ENCODE assay signal across 32 cellular contexts in genomic region chr15:87942316-87942715, GRCh38.
"Had no signal": no experiment of that assay in that cellular context is flagged by ENCODE, and none has a peak within 500 bp of the region (broad histone marks: within the 10 kb centered on the region; RNA-seq: fewer than 3 reads in every experiment).

No MANE protein-coding gene starts in this region.

- H3K27ac Mint-ChIP-seq: activated CD4-positive, alpha-beta memory T cell treated with anti-CD3 and anti-CD28 coated beads, Interleukin-2, amount 10 ng/mL, durations not matched to agents 7 days and 5 days; activated CD4-positive, alpha-beta T cell treated with anti-CD3 and anti-CD28 coated beads, Interleukin-2, amount 10 ng/mL, durations not matched to agents 7 days and 5 days; activated naive CD4-positive, alpha-beta T cell treated with anti-CD3 and anti-CD28 coated beads for 36 hours; activated naive CD4-positive, alpha-beta T cell treated with anti-CD3 and anti-CD28 coated beads, Interleukin-2, amount 50 U/mL, for 24 hours; activated naive CD8-positive, alpha-beta T cell treated with anti-CD3 and anti-CD28 coated beads for 36 hours; activated naive CD8-positive, alpha-beta T cell treated with anti-CD3 and anti-CD28 coated beads, Interleukin-2, amount 50 U/mL, for 24 hours; activated T-helper 1 cell treated with anti-CD3 and anti-CD28 coated beads, Interleukin-12 subunit alpha, Interleukin-12 subunit beta, Interleukin-2, Interleukin-4 antibody, amounts not matched to agents 30 ng/mL and 10 ng/mL and 1 ng/mL, durations not matched to agents 14 hours and 24 hours and 36 hours; activated T-helper 2 cell treated with anti-CD3 and anti-CD28 coated beads, Interferon-gamma antibody, Interleukin-2, Interleukin-4, amounts not matched to agents 10 μg/mL and 5 μg/mL and 100 μg/mL, durations not matched to agents 14 hours and 24 hours and 36 hours; effector memory CD8-positive, alpha-beta T cell; T-helper 17 cell; T-helper 2 cell treated with Interferon-gamma antibody and Interleukin-4, amounts not matched to agents 5 μg/mL and 100 μg/mL, for 36 hours; WTC11 had no signal

- H3K4me1 ChIP-seq: adrenal gland, body of pancreas, gastroesophageal sphincter had no signal

- H3K36me3 ChIP-seq: adrenal gland, esophagus squamous epithelium, gastroesophageal sphincter, heart right ventricle had no signal

- H3K36me3 Mint-ChIP-seq: activated naive CD4-positive, alpha-beta T cell treated with anti-CD3 and anti-CD28 coated beads, Interleukin-2, amount 50 U/mL, for 24 hours; activated naive CD8-positive, alpha-beta T cell treated with anti-CD3 and anti-CD28 coated beads for 36 hours; WTC11 had no signal

- H3K27ac ChIP-seq: adrenal gland, body of pancreas, epithelial cell of prostate, esophagus squamous epithelium, gastroesophageal sphincter, heart right ventricle, hepatocyte had no signal

- H3K27me3 Mint-ChIP-seq: activated CD4-positive, alpha-beta memory T cell treated with anti-CD3 and anti-CD28 coated beads, Interleukin-2, amount 10 ng/mL, durations not matched to agents 7 days and 5 days; activated CD4-positive, alpha-beta T cell treated with anti-CD3 and anti-CD28 coated beads, Interleukin-2, amount 10 ng/mL, durations not matched to agents 7 days and 5 days; activated naive CD4-positive, alpha-beta T cell treated with anti-CD3 and anti-CD28 coated beads, Interleukin-2, amount 50 U/mL, for 24 hours had no signal

- H3K4me3 Mint-ChIP-seq: activated CD4-positive, alpha-beta memory T cell treated with anti-CD3 and anti-CD28 coated beads, Interleukin-2, amount 10 ng/mL, durations not matched to agents 7 days and 5 days; activated CD4-positive, alpha-beta T cell treated with anti-CD3 and anti-CD28 coated beads, Interleukin-2, amount 10 ng/mL, durations not matched to agents 7 days and 5 days; activated naive CD4-positive, alpha-beta T cell treated with anti-CD3 and anti-CD28 coated beads for 36 hours; activated naive CD4-positive, alpha-beta T cell treated with anti-CD3 and anti-CD28 coated beads, Interleukin-2, amount 50 U/mL, for 24 hours; activated naive CD8-positive, alpha-beta T cell treated with anti-CD3 and anti-CD28 coated beads for 36 hours; activated naive CD8-positive, alpha-beta T cell treated with anti-CD3 and anti-CD28 coated beads, Interleukin-2, amount 50 U/mL, for 24 hours; activated T-helper 1 cell treated with anti-CD3 and anti-CD28 coated beads, Interleukin-12 subunit alpha, Interleukin-12 subunit beta, Interleukin-2, Interleukin-4 antibody, amounts not matched to agents 30 ng/mL and 10 ng/mL and 1 ng/mL, durations not matched to agents 14 hours and 24 hours and 36 hours; effector memory CD8-positive, alpha-beta T cell; T-helper 17 cell; T-helper 2 cell treated with Interferon-gamma antibody and Interleukin-4, amounts not matched to agents 5 μg/mL and 100 μg/mL, for 36 hours; WTC11 had no signal

- H3K9me3 ChIP-seq: adrenal gland, body of pancreas, esophagus squamous epithelium, gastroesophageal sphincter, heart right ventricle had no signal

- H3K4me1 Mint-ChIP-seq: activated CD4-positive, alpha-beta memory T cell treated with anti-CD3 and anti-CD28 coated beads, Interleukin-2, amount 10 ng/mL, durations not matched to agents 7 days and 5 days; activated CD4-positive, alpha-beta T cell treated with anti-CD3 and anti-CD28 coated beads, Interleukin-2, amount 10 ng/mL, durations not matched to agents 7 days and 5 days; activated naive CD8-positive, alpha-beta T cell treated with anti-CD3 and anti-CD28 coated beads for 36 hours; activated naive CD8-positive, alpha-beta T cell treated with anti-CD3 and anti-CD28 coated beads, Interleukin-2, amount 50 U/mL, for 24 hours had no signal

- ATAC-seq: body of pancreas; effector memory CD8-positive, alpha-beta T cell; gastroesophageal sphincter; heart right ventricle; T-helper 17 cell had no signal

- H3K9me3 Mint-ChIP-seq: activated CD4-positive, alpha-beta memory T cell treated with anti-CD3 and anti-CD28 coated beads, Interleukin-2, amount 10 ng/mL, durations not matched to agents 7 days and 5 days; activated CD4-positive, alpha-beta T cell treated with anti-CD3 and anti-CD28 coated beads, Interleukin-2, amount 10 ng/mL, durations not matched to agents 7 days and 5 days; activated naive CD4-positive, alpha-beta T cell treated with anti-CD3 and anti-CD28 coated beads for 36 hours; activated naive CD4-positive, alpha-beta T cell treated with anti-CD3 and anti-CD28 coated beads, Interleukin-2, amount 50 U/mL, for 24 hours; activated naive CD8-positive, alpha-beta T cell treated with anti-CD3 and anti-CD28 coated beads for 36 hours; activated naive CD8-positive, alpha-beta T cell treated with anti-CD3 and anti-CD28 coated beads, Interleukin-2, amount 50 U/mL, for 24 hours; activated T-helper 1 cell treated with anti-CD3 and anti-CD28 coated beads, Interleukin-12 subunit alpha, Interleukin-12 subunit beta, Interleukin-2, Interleukin-4 antibody, amounts not matched to agents 30 ng/mL and 10 ng/mL and 1 ng/mL, durations not matched to agents 14 hours and 24 hours and 36 hours; activated T-helper 2 cell treated with anti-CD3 and anti-CD28 coated beads, Interferon-gamma antibody, Interleukin-2, Interleukin-4, amounts not matched to agents 10 μg/mL and 5 μg/mL and 100 μg/mL, durations not matched to agents 14 hours and 24 hours and 36 hours; effector memory CD8-positive, alpha-beta T cell; T-helper 2 cell treated with Interferon-gamma antibody and Interleukin-4, amounts not matched to agents 5 μg/mL and 100 μg/mL, for 36 hours; WTC11 had no signal

- DNase-seq: activated CD4-positive, alpha-beta memory T cell treated with anti-CD3 and anti-CD28 coated beads, Interleukin-2, amount 10 ng/mL, durations not matched to agents 7 days and 5 days; activated CD4-positive, alpha-beta T cell treated with anti-CD3 and anti-CD28 coated beads for 1 hour; activated CD4-positive, alpha-beta T cell treated with anti-CD3 and anti-CD28 coated beads for 4 hours; activated CD4-positive, alpha-beta T cell treated with anti-CD3 and anti-CD28 coated beads, Interleukin-2, amount 10 ng/mL, durations not matched to agents 7 days and 5 days; activated CD4-positive, alpha-beta T cell treated with anti-CD3 and anti-CD28 coated beads, Interleukin-2, amount 50 U/mL, for 4 hours; activated CD8-positive, alpha-beta memory T cell treated with anti-CD3 and anti-CD28 coated beads, Interleukin-2, amount 50 U/mL, for 48 hours; activated effector memory CD4-positive, alpha-beta T cell treated with anti-CD3 and anti-CD28 coated beads, Interleukin-2, amount 50 U/mL, for 16 hours; activated naive CD4-positive, alpha-beta T cell treated with anti-CD3 and anti-CD28 coated beads for 36 hours; activated naive CD8-positive, alpha-beta T cell treated with anti-CD3 and anti-CD28 coated beads for 36 hours; activated naive CD8-positive, alpha-beta T cell treated with anti-CD3 and anti-CD28 coated beads, Interleukin-2, amount 50 U/mL, for 24 hours; activated T-cell treated with anti-CD3 and anti-CD28 coated beads, Interleukin-2, amount 50 U/mL, for 48 hours; adrenal gland; amygdala; aorta; body of pancreas; caudate nucleus; cortex of kidney; dermis blood vessel endothelial cell; effector CD4-positive, alpha-beta T cell; effector memory CD8-positive, alpha-beta T cell; esophagus squamous epithelium; foreskin melanocyte; heart right ventricle; T-helper 17 cell had no signal

- H3K27me3 ChIP-seq: adrenal gland, esophagus squamous epithelium, heart right ventricle, hepatocyte had no signal

- H3K4me3 ChIP-seq: adrenal gland, body of pancreas, esophagus squamous epithelium, gastroesophageal sphincter, heart right ventricle, hepatocyte had no signal
